28 cellular contexts compared by ENCODE assay signal in genomic region chr6:67003844-67004243, GRCh38.
"Had no signal": no experiment of that assay in that cellular context is flagged by ENCODE, and none has a peak within 500 bp of the region (broad histone marks: within the 10 kb centered on the region; RNA-seq: fewer than 3 reads in every experiment).

No MANE protein-coding gene starts in this region.

- H3K9me3 Mint-ChIP-seq: endodermal cell had no signal

- H3K36me3 ChIP-seq: colonic mucosa, esophagus squamous epithelium, gastrocnemius medialis, heart right ventricle, left lung, lower lobe of right lung had no signal

- H3K4me1 ChIP-seq: colonic mucosa, esophagus squamous epithelium, gastrocnemius medialis, heart right ventricle, left lung, lower lobe of right lung had no signal

- H3K36me3 Mint-ChIP-seq: mesothelial cell of epicardium, naive B cell had no signal

- H3K9me3 ChIP-seq: colonic mucosa, esophagus squamous epithelium, gastrocnemius medialis, lower lobe of right lung had no signal

- H3K27ac Mint-ChIP-seq: dendritic cell treated with granulocyte-macrophage colony-stimulating factor and Interleukin-4, amounts not matched to agents 40 ng/mL and 50 ng/mL, for 4 days; effector memory CD8-positive, alpha-beta T cell; endodermal cell; mesothelial cell of epicardium; naive B cell had no signal

- H3K27me3 Mint-ChIP-seq: dendritic cell treated with granulocyte-macrophage colony-stimulating factor and Interleukin-4, amounts not matched to agents 40 ng/mL and 50 ng/mL, for 4 days; effector memory CD8-positive, alpha-beta T cell; naive B cell had no signal

- ATAC-seq: effector memory CD8-positive, alpha-beta T cell; esophagus mucosa; gastrocnemius medialis; heart right ventricle; left cardiac atrium; left lung; left ventricle myocardium superior; lower lobe of right lung; mucosa of descending colon had no signal

- H3K4me1 Mint-ChIP-seq: endodermal cell, mesothelial cell of epicardium, naive B cell had no signal

- FAIRE-seq: endometrium, islet of Langerhans, keratinocyte had no signal

- H3K4me3 ChIP-seq: colonic mucosa, esophagus squamous epithelium, gastrocnemius medialis, heart right ventricle, left lung, lower lobe of right lung, mucosa of descending colon had no signal

- H3K27ac ChIP-seq: colonic mucosa, epithelial cell of prostate, esophagus squamous epithelium, gastrocnemius medialis, heart right ventricle, left lung, lower lobe of right lung had no signal

- DNase-seq: colonic mucosa; cortex of kidney; effector CD8-positive, alpha-beta T cell; effector memory CD8-positive, alpha-beta T cell; endodermal cell; erythroblast; esophagus squamous epithelium; foreskin fibroblast; foreskin melanocyte; gastrocnemius medialis; glutamatergic neuron; head of caudate nucleus; heart right ventricle; hippocampal formation; left cardiac atrium; left lung; left ventricle myocardium superior; mesenchymal stem cell; mucosa of descending colon; naive B cell had no signal

- H3K27me3 ChIP-seq: colonic mucosa, esophagus squamous epithelium, gastrocnemius medialis, heart right ventricle, left lung had no signal

- H3K4me3 Mint-ChIP-seq: dendritic cell treated with granulocyte-macrophage colony-stimulating factor and Interleukin-4, amounts not matched to agents 40 ng/mL and 50 ng/mL, for 4 days; effector memory CD8-positive, alpha-beta T cell; endodermal cell; mesothelial cell of epicardium; naive B cell had no signal
